8 cellular contexts compared by ENCODE assay signal in the genomic region with DNA sequence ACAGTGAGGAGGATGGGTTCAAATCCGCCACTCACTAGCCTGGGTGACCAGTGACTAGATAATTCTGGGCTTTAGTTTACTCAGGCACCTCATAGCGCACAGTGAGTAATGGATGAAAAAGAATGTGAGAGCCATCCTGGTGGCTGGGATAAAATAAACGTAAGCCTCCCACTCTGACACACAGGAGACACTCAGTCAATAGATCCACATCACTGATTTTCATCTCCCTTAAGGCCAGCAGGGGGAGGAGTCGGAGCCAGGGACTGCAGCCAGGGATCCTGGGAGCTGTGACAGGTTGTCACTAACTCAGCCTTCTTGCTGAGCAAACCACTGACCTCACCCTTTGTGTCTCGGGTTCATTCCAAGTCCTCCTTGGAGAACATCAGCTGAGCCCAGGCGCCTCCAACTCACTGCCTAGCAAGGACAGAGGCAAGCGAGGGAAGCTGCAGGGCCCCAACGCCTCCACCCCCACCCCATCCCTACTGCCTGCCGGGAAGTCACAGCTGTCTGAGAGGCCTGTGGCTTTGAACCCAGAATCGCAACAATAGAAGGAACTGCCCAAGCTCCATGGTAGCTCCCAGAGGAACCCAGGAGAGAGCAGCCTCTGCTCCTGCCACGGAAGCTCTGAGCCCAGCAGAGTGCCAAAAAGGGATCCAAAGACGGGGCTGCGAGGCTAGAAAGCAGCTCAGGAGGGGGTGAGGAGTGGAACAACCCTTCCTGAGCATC. TPM values are rescaled to one million over a fixed set of nuclear protein-coding genes. Genes with fewer than 3 reads are reported as not detected.
DNase-seq lines count a peak whose midpoint lies in the region; ATAC-seq and TF ChIP-seq lines count a peak whose summit lies in the region.

No MANE protein-coding gene starts in this region.

- POLR2A ChIA-PET in activated CD8-positive, alpha-beta T cell treated with anti-CD3 and anti-CD28 coated beads for 36 hours (lab: Charles Lee) = interaction anchor here (0.7 to 7.8 kb wide), 5 partner anchors 14 to 57 kb away, joined by 3 to 82 read pairs (median 3); partner anchors contain the start of genes RNU4-1 and RNU4-2
- POLR2A ChIA-PET in activated CD8-positive, alpha-beta T cell treated with anti-CD3 and anti-CD28 coated beads, Interleukin-2, amount 10 ng/mL, durations not matched to agents 7 days and 5 days (lab: Charles Lee) = interaction anchor here (0.7 to 9.2 kb wide), 2 partner anchors 43 to 57 kb away, joined by 3 to 80 read pairs; partner anchors contain the start of genes RNU4-1 and RNU4-2

- H3K9me3 Mint-ChIP-seq in activated CD8-positive, alpha-beta T cell treated with anti-CD3 and anti-CD28 coated beads for 36 hours = no peaks in the 10 kb centered on the region
- no peaks in the 10 kb centered on the region for H3K9me3 Mint-ChIP-seq in activated CD8-positive, alpha-beta T cell treated with anti-CD3 and anti-CD28 coated beads, Interleukin-2, amount 10 ng/mL, durations not matched to agents 7 days and 5 days (ENCODE audit: insufficient read depth)

- no peak overlapping the region for H3K4me3 Mint-ChIP-seq in activated CD8-positive, alpha-beta T cell treated with anti-CD3 and anti-CD28 coated beads for 36 hours
- H3K4me3 Mint-ChIP-seq in activated CD8-positive, alpha-beta T cell treated with anti-CD3 and anti-CD28 coated beads, Interleukin-2, amount 10 ng/mL, durations not matched to agents 7 days and 5 days = no peak overlapping the region

- H3K4me1 ChIP-seq in skeletal muscle tissue (ENCODE audit: control insufficient read depth in 3 of 3, insufficient read depth in 3 of 3, low read length in 3 of 3) = peaks cover 93% of the 10 kb centered on the region in 3 donors

- in situ Hi-C loops in T47D (cut with HindIII; ENCODE audit: low pct_unique_long_range_greater_than_20kb, low sequenced_read_pairs) = no loop called here

- H3K9ac ChIP-seq in skeletal muscle tissue (ENCODE audit: low read depth in 1 of 3, low read length in 3 of 3) = peak overlapping the region; percentile 71 to 78 (median 74)

- peaks cover 70% of the 10 kb centered on the region for H3K4me1 Mint-ChIP-seq in activated CD8-positive, alpha-beta T cell treated with anti-CD3 and anti-CD28 coated beads for 36 hours (ENCODE audit: low read depth)
- peaks cover 74% of the 10 kb centered on the region for H3K4me1 Mint-ChIP-seq in activated CD8-positive, alpha-beta T cell treated with anti-CD3 and anti-CD28 coated beads, Interleukin-2, amount 10 ng/mL, durations not matched to agents 7 days and 5 days (ENCODE audit: low read depth)

- H3K27ac ChIP-seq in skeletal muscle tissue (ENCODE audit: low read depth, low read length) = peak overlapping the region; percentile 99

- no peak for TF ChIP-seq CTCF in activated CD8-positive, alpha-beta T cell treated with anti-CD3 and anti-CD28 coated beads for 36 hours (IDR thresholded peaks at IDR 0.05)

- no peak for ATAC-seq in activated CD8-positive, alpha-beta T cell treated with anti-CD3 and anti-CD28 coated beads for 36 hours
- no peak for ATAC-seq in activated CD8-positive, alpha-beta T cell treated with anti-CD3 and anti-CD28 coated beads, Interleukin-2, amount 10 ng/mL, durations not matched to agents 7 days and 5 days
- no peak for ATAC-seq in GM18873 (IDR thresholded peaks at IDR 0.05; ENCODE audit: low FRiP score, unreplicated experiment)

- no peaks in the 10 kb centered on the region for H3K27me3 Mint-ChIP-seq in activated CD8-positive, alpha-beta T cell treated with anti-CD3 and anti-CD28 coated beads for 36 hours
- H3K27me3 Mint-ChIP-seq in activated CD8-positive, alpha-beta T cell treated with anti-CD3 and anti-CD28 coated beads, Interleukin-2, amount 10 ng/mL, durations not matched to agents 7 days and 5 days (ENCODE audit: low read depth) = no peaks in the 10 kb centered on the region

- no peaks in the 10 kb centered on the region for H3K27me3 ChIP-seq in skeletal muscle tissue (ENCODE audit: control insufficient read depth in 3 of 3, insufficient read depth in 3 of 3, low read length in 3 of 3)

- intact Hi-C loops in activated CD8-positive, alpha-beta T cell treated with anti-CD3 and anti-CD28 coated beads for 36 hours (cut with micrococcal nuclease) = no loop called here

- no peaks in the 10 kb centered on the region for H3K9me3 ChIP-seq in skeletal muscle tissue (ENCODE audit: control insufficient read depth in 3 of 3, low read length in 3 of 3)

- peak overlapping the region; percentile 45 to 55 (median 54) for H3K4me3 ChIP-seq in skeletal muscle tissue (ENCODE audit: low read length in 3 of 3)

- H3K36me3 ChIP-seq in skeletal muscle tissue (ENCODE audit: control insufficient read depth in 3 of 3, insufficient read depth in 3 of 3, low read length in 3 of 3) = no peaks in the 10 kb centered on the region

- CTCF ChIA-PET in activated CD8-positive, alpha-beta T cell treated with anti-CD3 and anti-CD28 coated beads for 36 hours (lab: Charles Lee) = interaction anchor here (0.9 to 7.1 kb wide), 11 partner anchors 8 to 56 kb away, joined by 4 to 65 read pairs (median 5); partner anchors contain the start of genes PXN, RNU4-2 and RPLP0
- CTCF ChIA-PET in activated CD8-positive, alpha-beta T cell treated with anti-CD3 and anti-CD28 coated beads, Interleukin-2, amount 10 ng/mL, durations not matched to agents 7 days and 5 days (lab: Charles Lee) = interaction anchor here (0.7 to 6.7 kb wide), 6 partner anchors 8 to 58 kb away, joined by 4 to 81 read pairs (median 14); partner anchors contain the start of genes PXN and RNU4-1

- H3K36me3 Mint-ChIP-seq in activated CD8-positive, alpha-beta T cell treated with anti-CD3 and anti-CD28 coated beads for 36 hours (ENCODE audit: low read depth) = no peaks in the 10 kb centered on the region
- H3K36me3 Mint-ChIP-seq in activated CD8-positive, alpha-beta T cell treated with anti-CD3 and anti-CD28 coated beads, Interleukin-2, amount 10 ng/mL, durations not matched to agents 7 days and 5 days (ENCODE audit: low read depth) = peaks cover 6% of the 10 kb centered on the region

- peak overlapping the region; percentile 13 for H3K27ac Mint-ChIP-seq in activated CD8-positive, alpha-beta T cell treated with anti-CD3 and anti-CD28 coated beads for 36 hours
- no peak overlapping the region for H3K27ac Mint-ChIP-seq in activated CD8-positive, alpha-beta T cell treated with anti-CD3 and anti-CD28 coated beads, Interleukin-2, amount 10 ng/mL, durations not matched to agents 7 days and 5 days

- no peak for DNase-seq in activated CD8-positive, alpha-beta T cell treated with anti-CD3 and anti-CD28 coated beads for 36 hours
- no peak for DNase-seq in activated CD8-positive, alpha-beta T cell treated with anti-CD3 and anti-CD28 coated beads, Interleukin-2, amount 10 ng/mL, durations not matched to agents 7 days and 5 days
- peak; percentile 88 for DNase-seq in NCI-H446 treated with DMSO at 0.1 percent for 48 hours (lab: John Stamatoyannopoulos, UW)
- DNase-seq in T47D (ENCODE audit: low read depth in 1 of 2, low spot score in 1 of 2) = peak; percentile 88 to 98
- peak; percentile 96 for DNase-seq in islet precursor cell
- no peak for DNase-seq in effector CD4-positive, alpha-beta T cell

RNA-seq across cellular contexts. Expression of gene PXN, which starts 30.7 kb away (rescaled TPM):
- 10 to 100 TPM; 40.2 to 45.3 TPM for total RNA-seq in activated CD8-positive, alpha-beta T cell treated with anti-CD3 and anti-CD28 coated beads for 36 hours
- total RNA-seq in activated CD8-positive, alpha-beta T cell treated with anti-CD3 and anti-CD28 coated beads, Interleukin-2, amount 10 ng/mL, durations not matched to agents 7 days and 5 days = 100 to 1,000 TPM; 123 to 127 TPM
- total RNA-seq in skeletal muscle tissue = 20.9 TPM

RNA-seq across cellular contexts. Expression of gene RPLP0, which starts 33.9 kb away (rescaled TPM):
- 1,000 to 10,000 TPM; 4,421 to 4,585 TPM for total RNA-seq in activated CD8-positive, alpha-beta T cell treated with anti-CD3 and anti-CD28 coated beads for 36 hours
- 1,000 to 10,000 TPM; 2,051 to 2,121 TPM for total RNA-seq in activated CD8-positive, alpha-beta T cell treated with anti-CD3 and anti-CD28 coated beads, Interleukin-2, amount 10 ng/mL, durations not matched to agents 7 days and 5 days
- 2,458 TPM for total RNA-seq in skeletal muscle tissue

RNA-seq across cellular contexts. Expression of gene GCN1, which starts 40.3 kb away (rescaled TPM):
- 100 to 1,000 TPM; 130 to 137 TPM for total RNA-seq in activated CD8-positive, alpha-beta T cell treated with anti-CD3 and anti-CD28 coated beads for 36 hours
- total RNA-seq in activated CD8-positive, alpha-beta T cell treated with anti-CD3 and anti-CD28 coated beads, Interleukin-2, amount 10 ng/mL, durations not matched to agents 7 days and 5 days = 100 to 1,000 TPM; 109 to 112 TPM
- 87.2 TPM for total RNA-seq in skeletal muscle tissue

RNA-seq across cellular contexts. Expression of gene RNU4-2, which starts 56.9 kb away (rescaled TPM):
- 1,000 to 10,000 TPM in 1 of 2 experiments, 100 to 1,000 TPM in 1; 923 to 1,303 TPM for total RNA-seq in activated CD8-positive, alpha-beta T cell treated with anti-CD3 and anti-CD28 coated beads for 36 hours
- 1,000 to 10,000 TPM; 1,982 to 3,332 TPM for total RNA-seq in activated CD8-positive, alpha-beta T cell treated with anti-CD3 and anti-CD28 coated beads, Interleukin-2, amount 10 ng/mL, durations not matched to agents 7 days and 5 days
- under 0.01 TPM for total RNA-seq in skeletal muscle tissue

RNA-seq across cellular contexts. Expression of gene RNU4-1, which starts 58.2 kb away (rescaled TPM):
- 1,000 to 10,000 TPM in 1 of 2 experiments, 100 to 1,000 TPM in 1; 692 to 1,025 TPM for total RNA-seq in activated CD8-positive, alpha-beta T cell treated with anti-CD3 and anti-CD28 coated beads for 36 hours
- total RNA-seq in activated CD8-positive, alpha-beta T cell treated with anti-CD3 and anti-CD28 coated beads, Interleukin-2, amount 10 ng/mL, durations not matched to agents 7 days and 5 days = 1,000 to 10,000 TPM; 1,409 to 2,335 TPM
- under 0.01 TPM for total RNA-seq in skeletal muscle tissue

Comparison
In these comparisons a context has a peak if more than half of its experiments do, and no peak if none do; other contexts are left out.
1. DNase-seq: peak in NCI-H446 treated with DMSO at 0.1 percent for 48 hours (single experiment), T47D (2 of 2) and islet precursor cell (single experiment); none in activated CD8-positive, alpha-beta T cell treated with anti-CD3 and anti-CD28 coated beads for 36 hours (single experiment), activated CD8-positive, alpha-beta T cell treated with anti-CD3 and anti-CD28 coated beads, Interleukin-2, amount 10 ng/mL, durations not matched to agents 7 days and 5 days (single experiment) and effector CD4-positive, alpha-beta T cell (single experiment).